In the genomic region with DNA sequence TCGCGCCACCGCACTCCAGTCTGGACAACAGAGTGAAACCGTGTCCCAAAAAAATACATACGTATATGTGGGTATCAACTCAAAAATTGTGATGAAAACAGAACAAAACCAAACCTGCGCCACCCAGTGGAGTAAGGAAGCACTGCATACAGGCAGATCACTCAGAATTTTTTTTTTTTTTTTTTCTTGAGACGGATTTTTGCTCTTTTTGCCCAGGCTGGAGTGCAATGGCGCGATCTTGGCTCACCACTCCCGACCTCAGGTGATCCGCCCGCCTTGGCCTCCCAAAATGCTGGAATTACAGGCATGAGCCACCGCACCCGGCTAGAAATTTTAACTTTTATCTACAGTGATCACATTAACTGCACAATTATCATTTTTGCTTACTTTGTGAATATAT, we compare ENCODE assay signal across 8 cellular contexts. TPM values are rescaled to one million over a fixed set of nuclear protein-coding genes. Genes with fewer than 3 reads are reported as not detected.
DNase-seq lines count a peak whose midpoint lies in the region; ATAC-seq and TF ChIP-seq lines count a peak whose summit lies in the region.

No MANE protein-coding gene starts in this region.

- H3K27me3 ChIP-seq in suprapubic skin, result no peaks in the 10 kb centered on the region

- WGBS in suprapubic skin, result 32% methylated on average over 14 of the region's 14 CpGs

- H3K9me3 ChIP-seq in suprapubic skin, result no peaks in the 10 kb centered on the region

- H3K27ac ChIP-seq in suprapubic skin, result no peak overlapping the region

- TF ChIP-seq CTCF in omental fat pad (IDR thresholded peaks at IDR 0.05), result peak in 1 of 3 donors; percentile 78
- peak; percentile 74 to 82 for TF ChIP-seq CTCF in suprapubic skin (IDR thresholded peaks at IDR 0.05)

- DNase-seq in activated gamma-delta T cell treated with Interleukin-2 at 50 U/mL for 16 hours, result peak; percentile 66
- no peak for DNase-seq in activated gamma-delta T cell (lab: John Stamatoyannopoulos, UW)
- peak; percentile 47 for DNase-seq in NCI-H2227 (lab: John Stamatoyannopoulos, UW; ENCODE audit: unreplicated experiment)
- peak; percentile 85 for DNase-seq in activated CD8-positive, alpha-beta memory T cell treated with anti-CD3 and anti-CD28 coated beads, Interleukin-2, amount 50 U/mL, for 48 hours
- DNase-seq in fibroblast of gingiva (ENCODE audit: low read depth), result peak; percentile 46
- DNase-seq in omental fat pad (ENCODE audit: low spot score), result peak; percentile 65
- peak in 1 of 2 donors; percentile 77 for DNase-seq in suprapubic skin (ENCODE audit: low spot score in 2 of 2)

- peaks cover 6% of the 10 kb centered on the region for H3K4me1 ChIP-seq in suprapubic skin

- H3K36me3 ChIP-seq in suprapubic skin, result no peaks in the 10 kb centered on the region

- H3K4me3 ChIP-seq in suprapubic skin, result no peak overlapping the region

- no peak for TF ChIP-seq POLR2A in suprapubic skin (IDR thresholded peaks at IDR 0.05)

- no peak for ATAC-seq in omental fat pad (ENCODE audit: low FRiP score)
- no peak for ATAC-seq in HG02759 (IDR thresholded peaks at IDR 0.05; ENCODE audit: unreplicated experiment)

- no peak for TF ChIP-seq EP300 in suprapubic skin (IDR thresholded peaks at IDR 0.05)

RNA-seq across cellular contexts. Expression of a gene that starts 9.1 kb away (rescaled TPM):
- total RNA-seq in omental fat pad, result 1 to 10 TPM; 1.7 to 4.1 (median 3.0) TPM
- under 1 TPM in 3 of 4 donors, not detected in 1; 0.11 to 0.39 (median 0.13) TPM for total RNA-seq in suprapubic skin
